ENCODE assay signal across 12 cellular contexts in genomic region chr7:90655566-90655965, GRCh38. TPM values are rescaled to one million over a fixed set of nuclear protein-coding genes. Genes with fewer than 3 reads are reported as not detected.
DNase-seq lines count a peak whose midpoint lies in the region; ATAC-seq, FAIRE-seq and TF ChIP-seq lines count a peak whose summit lies in the region.
"Had no signal": no experiment of that assay in that cellular context is flagged by ENCODE, and none has a peak within 500 bp of the region (broad histone marks: within the 10 kb centered on the region; RNA-seq: fewer than 3 reads in every experiment).

No MANE protein-coding gene starts in this region.

- DNase-seq in EL: peak; percentile 90
- DNase-seq in H54 (ENCODE audit: insufficient read length, low spot score): peak; percentile 5
- DNase-seq in RPMI7951 (ENCODE audit: low read depth): peak; percentile 81
- peak; percentile 7 for DNase-seq in hepatic stellate cell (ENCODE audit: low spot score)
- DNase-seq in NCI-H524 treated with DMSO at 0.1 percent for 48 hours (lab: John Stamatoyannopoulos, UW): no peak
- DNase-seq in NCI-H187 (lab: John Stamatoyannopoulos, UW): no peak
- no peak for DNase-seq in LoVo (ENCODE audit: low spot score)
- DNase-seq in CD8-positive, alpha-beta T cell: no peak
- DNase-seq: DMS53, NCI-H2081 treated with DMSO at 0.1 percent for 48 hours, retina had no signal

- H3K9me3 ChIP-seq in CD8-positive, alpha-beta T cell (ENCODE audit: low read length): no peaks in the 10 kb centered on the region

- H3K36me3 Mint-ChIP-seq in CD8-positive, alpha-beta T cell: no peaks in the 10 kb centered on the region

- H3K4me3 Mint-ChIP-seq in CD8-positive, alpha-beta T cell: no peak overlapping the region

- no peak for TF ChIP-seq POLR2A in H54 (IDR thresholded peaks at IDR 0.05; ENCODE audit: low read depth, low read length)

- no peaks in the 10 kb centered on the region for H3K27me3 ChIP-seq in CD8-positive, alpha-beta T cell (ENCODE audit: insufficient read depth, low read length)

- no peaks in the 10 kb centered on the region for H3K9me3 Mint-ChIP-seq in CD8-positive, alpha-beta T cell

- H3K4me3 ChIP-seq in CD8-positive, alpha-beta T cell (ENCODE audit: low read depth, low read length): no peak overlapping the region

- H3K27me3 Mint-ChIP-seq in CD8-positive, alpha-beta T cell (ENCODE audit: low read depth): no peaks in the 10 kb centered on the region

- POLR2A ChIA-PET in CD8-positive, alpha-beta T cell (lab: Charles Lee): no interaction called here

- ATAC-seq in CD8-positive, alpha-beta T cell: no peak

- CTCF ChIA-PET in CD8-positive, alpha-beta T cell (lab: Charles Lee): no interaction called here

- H3K4me1 Mint-ChIP-seq in CD8-positive, alpha-beta T cell (ENCODE audit: low read depth): no peaks in the 10 kb centered on the region

- no peak overlapping the region for H3K27ac ChIP-seq in CD8-positive, alpha-beta T cell (ENCODE audit: low read depth, low read length)

- no peaks in the 10 kb centered on the region for H3K4me1 ChIP-seq in CD8-positive, alpha-beta T cell (ENCODE audit: insufficient read depth, low read length)

- peak; percentile 97 for FAIRE-seq in H54 (lab: Jason Lieb, UNC)
- FAIRE-seq: TTC549 had no signal

- H3K36me3 ChIP-seq in CD8-positive, alpha-beta T cell (ENCODE audit: insufficient read depth, low read length): no peaks in the 10 kb centered on the region

- no peak for TF ChIP-seq CTCF in CD8-positive, alpha-beta T cell (IDR thresholded peaks at IDR 0.05)

- H3K27ac Mint-ChIP-seq in CD8-positive, alpha-beta T cell: no peak overlapping the region

- intact Hi-C loops in CD8-positive, alpha-beta T cell (cut with DNase I, micrococcal nuclease): no loop called here

RNA-seq across cellular contexts. Expression of gene CDK14, which starts 59.4 kb away (rescaled TPM):
- 5.2 and 9.3 TPM in 2 replicates for total RNA-seq in RPMI7951 (2014; rRNA removed; shearing (Covaris generic))
- under 1 TPM; 0.19 TPM for total RNA-seq in CD8-positive, alpha-beta T cell

Comparison
In these comparisons a context has a peak if more than half of its experiments do, and no peak if none do; other contexts are left out.
1. DNase-seq: peak in EL (single experiment), H54 (single experiment), RPMI7951 (single experiment) and hepatic stellate cell (single experiment); none in NCI-H524 treated with DMSO at 0.1 percent for 48 hours (single experiment), NCI-H187 (0 of 2), LoVo (single experiment) and CD8-positive, alpha-beta T cell (0 of 7).